25 cellular contexts compared by ENCODE assay signal in the genomic region with DNA sequence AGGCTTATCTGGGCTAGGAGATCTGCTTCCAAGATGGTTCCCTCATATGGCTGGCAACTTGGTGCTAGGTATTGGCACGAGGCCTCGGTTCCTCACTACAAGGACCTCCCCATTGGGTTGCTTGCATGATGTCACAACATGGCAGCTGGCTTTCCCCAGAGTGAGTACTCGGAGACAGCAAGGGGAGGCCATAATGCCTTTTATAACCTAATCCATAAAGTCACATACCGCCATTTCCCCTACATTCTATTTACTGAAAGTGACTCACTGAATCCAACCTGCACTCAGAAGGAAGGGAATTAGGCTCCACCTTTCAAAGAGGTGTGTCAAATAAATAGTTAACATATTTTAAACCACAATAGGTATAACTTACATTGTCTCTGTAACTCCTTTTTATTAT.
DNase-seq lines count a peak whose midpoint lies in the region; ATAC-seq and TF ChIP-seq lines count a peak whose summit lies in the region.
"Had no signal": no experiment of that assay in that cellular context is flagged by ENCODE, and none has a peak within 500 bp of the region (broad histone marks: within the 10 kb centered on the region; RNA-seq: fewer than 3 reads in every experiment).

No MANE protein-coding gene starts in this region.

- H3K27me3 ChIP-seq in RWPE2 (ENCODE audit: insufficient read depth, poor library complexity, severe bottlenecking) (no peaks in the 10 kb centered on the region), gastroesophageal sphincter (no peaks in the 10 kb centered on the region), rectal smooth muscle tissue (ENCODE audit: control insufficient read depth, insufficient read depth, low read length) (no peaks in the 10 kb centered on the region)
- H3K27me3 ChIP-seq: BLaER1, SJCRH30 had no signal

- H3K4me1 ChIP-seq in RWPE2 (ENCODE audit: insufficient read depth, poor library complexity, severe bottlenecking): peaks cover 24% of the 10 kb centered on the region
- H3K4me1 ChIP-seq in gastroesophageal sphincter: peaks cover 0 to 46% (median 11%) of the 10 kb centered on the region in 3 donors
- peaks cover 13% of the 10 kb centered on the region for H3K4me1 ChIP-seq in rectal smooth muscle tissue (ENCODE audit: control insufficient read depth, insufficient read depth, low read length)
- H3K4me1 ChIP-seq: prostate gland had no signal

- ATAC-seq in RWPE2 (ENCODE audit: low read depth) (peak; percentile 78), gastroesophageal sphincter (no peak), GM21717 (IDR thresholded peaks at IDR 0.05; ENCODE audit: unreplicated experiment) (no peak), GM19463 (IDR thresholded peaks at IDR 0.05; ENCODE audit: unreplicated experiment) (no peak)
- ATAC-seq: activated T-helper 17 cell treated with anti-CD3 and anti-CD28 coated beads, Interleukin-2, amount 50 U/mL, for 72 hours; T-helper 17 cell had no signal

- DNase-seq in Calu3 (peak; percentile 4), RWPE2 (ENCODE audit: low spot score) (no peak), C1 segment of cervical spinal cord (lab: John Stamatoyannopoulos, UW) (no peak), SIG-M5 treated with dmso at 0.1 percent for 504 hours (lab: John Stamatoyannopoulos, UW; ENCODE audit: unreplicated experiment) (no peak)
- DNase-seq: ACHN; activated CD4-positive, alpha-beta T cell treated with anti-CD3 and anti-CD28 coated beads, Interleukin-2, amount 50 U/mL, for 1 hour; Caco-2; effector CD4-positive, alpha-beta T cell; HFFc6; Karpas-422; NCI-H1092; NCI-H2029; NCI-H226; SJCRH30; stimulated activated CD4-positive, alpha-beta T cell treated with anti-CD3 and anti-CD28 coated beads, Interleukin-12 subunit alpha, Interleukin-12 subunit beta, amount 100 ng/mL, for 4 hours; T-helper 17 cell had no signal

- H3K27ac ChIP-seq in RWPE2 (ENCODE audit: poor library complexity, severe bottlenecking) (peak overlapping the region; percentile 28), gastroesophageal sphincter (peak overlapping the region in 3 of 4 donors; percentile 42 to 86 (median 75)), rectal smooth muscle tissue (ENCODE audit: low read depth, low read length) (peak overlapping the region; percentile 54)
- H3K27ac ChIP-seq: prostate gland, SJCRH30 had no signal

- 89 to 100% methylated on average over 1 to 4 of the region's 4 CpGs for WGBS in gastroesophageal sphincter (ENCODE audit: low coverage in 1 of 2), 2 donors

- H3K9ac ChIP-seq in rectal smooth muscle tissue (ENCODE audit: low read length): no peak overlapping the region
- H3K9ac ChIP-seq: BLaER1 had no signal

- no peak overlapping the region for H3K4me3 ChIP-seq in RWPE2 (ENCODE audit: severe bottlenecking)
- H3K4me3 ChIP-seq in gastroesophageal sphincter: no peak overlapping the region
- H3K4me3 ChIP-seq in rectal smooth muscle tissue (ENCODE audit: low read length): no peak overlapping the region
- H3K4me3 ChIP-seq: BLaER1, prostate gland, SJCRH30 had no signal

- H3K4me3 Mint-ChIP-seq in Calu3 (ENCODE audit: low read depth, unreplicated experiment): no peak overlapping the region
- H3K4me3 Mint-ChIP-seq: activated naive CD8-positive, alpha-beta T cell; activated T-helper 17 cell treated with anti-CD3 and anti-CD28 coated beads, Interleukin-2, amount 50 U/mL, for 72 hours; HFFc6; stimulated activated naive CD8-positive, alpha-beta T cell treated with anti-CD3 and anti-CD28 coated beads, Interleukin-15, Interleukin-2, amounts not matched to agents 100 ng/mL and 50 ng/mL, for 24 hours; T-helper 17 cell had no signal

- TF ChIP-seq CTCF in Calu3 (IDR thresholded peaks at IDR 0.05; ENCODE audit: unreplicated experiment) (no peak), RWPE2 (IDR thresholded peaks at IDR 0.05; ENCODE audit: poor library complexity, severe bottlenecking) (no peak), gastroesophageal sphincter (IDR thresholded peaks at IDR 0.05) (no peak)

- TF ChIP-seq POLR2A in gastroesophageal sphincter (IDR thresholded peaks at IDR 0.05): no peak

- CTCF ChIA-PET in Calu3 (lab: Charles Lee): interaction anchor here (0.6 kb wide), 2 partner anchors 20 to 85 kb away, joined by 5 read pairs; no protein-coding TSS in a partner anchor

- no peaks in the 10 kb centered on the region for H3K9me3 ChIP-seq in RWPE2 (ENCODE audit: severe bottlenecking)
- H3K9me3 ChIP-seq in gastroesophageal sphincter: no peaks in the 10 kb centered on the region
- H3K9me3 ChIP-seq: Caco-2, prostate gland, SJCRH30 had no signal

- TF ChIP-seq EP300 in gastroesophageal sphincter (IDR thresholded peaks at IDR 0.05): no peak

- BruUV-seq in Calu3 (replicated peaks; lab: Mats Ljungman, UMichigan): no TSS peak

- H3K36me3 ChIP-seq in RWPE2 (ENCODE audit: low read depth) (peaks cover 8% of the 10 kb centered on the region; the same call in 1 of the 2 replicates), gastroesophageal sphincter (peaks cover 0 to 8% of the 10 kb centered on the region in 2 donors), rectal smooth muscle tissue (ENCODE audit: control insufficient read depth, insufficient read depth, low read length) (no peaks in the 10 kb centered on the region)
- H3K36me3 ChIP-seq: prostate gland, SJCRH30 had no signal

- H3K4me1 Mint-ChIP-seq in Calu3 (ENCODE audit: low read depth, unreplicated experiment): peaks cover 12% of the 10 kb centered on the region
- H3K4me1 Mint-ChIP-seq: activated T-helper 17 cell treated with anti-CD3 and anti-CD28 coated beads, Interleukin-2, amount 50 U/mL, for 72 hours had no signal

- H3K27ac Mint-ChIP-seq in Calu3 (ENCODE audit: unreplicated experiment): no peak overlapping the region
- H3K27ac Mint-ChIP-seq: activated naive CD8-positive, alpha-beta T cell; activated T-helper 17 cell treated with anti-CD3 and anti-CD28 coated beads, Interleukin-2, amount 50 U/mL, for 72 hours; stimulated activated naive CD8-positive, alpha-beta T cell treated with anti-CD3 and anti-CD28 coated beads, Interleukin-15, Interleukin-2, amounts not matched to agents 100 ng/mL and 50 ng/mL, for 24 hours; T-helper 17 cell had no signal

- no peaks in the 10 kb centered on the region for H3K36me3 Mint-ChIP-seq in Calu3 (ENCODE audit: insufficient read depth, unreplicated experiment)
- H3K36me3 Mint-ChIP-seq: activated naive CD8-positive, alpha-beta T cell had no signal

- H3K9me3 Mint-ChIP-seq in Calu3 (ENCODE audit: low read depth, unreplicated experiment): no peaks in the 10 kb centered on the region
- H3K9me3 Mint-ChIP-seq: activated T-helper 17 cell treated with anti-CD3 and anti-CD28 coated beads, Interleukin-2, amount 50 U/mL, for 72 hours; HFFc6; stimulated activated naive CD8-positive, alpha-beta T cell treated with anti-CD3 and anti-CD28 coated beads, Interleukin-15, Interleukin-2, amounts not matched to agents 100 ng/mL and 50 ng/mL, for 24 hours had no signal

- H3K27me3 Mint-ChIP-seq in Calu3 (ENCODE audit: unreplicated experiment): no peaks in the 10 kb centered on the region

- intact Hi-C loops in Calu3 (cut with micrococcal nuclease; ENCODE audit: unreplicated experiment): no loop called here
